8 cellular contexts compared by ENCODE assay signal in genomic region chr10:61284222-61284890, GRCh38.
DNase-seq lines count a peak whose midpoint lies in the region; ATAC-seq and TF ChIP-seq lines count a peak whose summit lies in the region.

No MANE protein-coding gene starts in this region.

- H3K27me3 ChIP-seq in esophagus muscularis mucosa, result no peaks in the 10 kb centered on the region

- peak overlapping the region in 1 of 4 donors; percentile 4 for H3K27ac ChIP-seq in esophagus muscularis mucosa (replicated peaks in 1 of 4)

- DNase-seq in NCI-H2029 (lab: John Stamatoyannopoulos, UW) (peak; percentile 15), NCI-H2029 treated with DMSO at 0.1 percent for 48 hours (lab: John Stamatoyannopoulos, UW) (no peak), LHCN-M2 (ENCODE audit: low read depth) (peak; percentile 63), SKM-1 treated with dmso at 0.1 percent for 144 hours (lab: John Stamatoyannopoulos, UW; ENCODE audit: unreplicated experiment) (peak; percentile 8), esophagus muscularis mucosa (ENCODE audit: extremely low spot score) (no peak), nephron progenitor cell (peak; percentile 15)
- no peak for DNase-seq in NK-92 treated with Interleukin-12 subunit alpha and Interleukin-12 subunit beta, amount 100 ng/mL, for 24 hours (lab: John Stamatoyannopoulos, UW)

- no peaks in the 10 kb centered on the region for H3K36me3 Mint-ChIP-seq in nephron progenitor cell (ENCODE audit: low read depth)

- no peaks in the 10 kb centered on the region for H3K36me3 ChIP-seq in esophagus muscularis mucosa

- intact Hi-C loops in esophagus muscularis mucosa (cut with DNase I), result loop anchor here (2.0 to 5.0 kb wide), 3 partner anchors 147 to 468 kb away; no protein-coding TSS in a partner anchor

- no peaks in the 10 kb centered on the region for H3K27me3 Mint-ChIP-seq in nephron progenitor cell (ENCODE audit: low read depth, poor library complexity)

- no peak for TF ChIP-seq EP300 in esophagus muscularis mucosa (IDR thresholded peaks at IDR 0.05)

- no peak overlapping the region for H3K4me3 ChIP-seq in esophagus muscularis mucosa

- H3K9me3 Mint-ChIP-seq in nephron progenitor cell, result no peaks in the 10 kb centered on the region

- no peaks in the 10 kb centered on the region for H3K9me3 ChIP-seq in esophagus muscularis mucosa

- no peak overlapping the region for H3K4me3 Mint-ChIP-seq in nephron progenitor cell

- H3K4me1 Mint-ChIP-seq in nephron progenitor cell, result no peaks in the 10 kb centered on the region

- no peak overlapping the region for H3K27ac Mint-ChIP-seq in nephron progenitor cell

- no peak for TF ChIP-seq POLR2A in esophagus muscularis mucosa (IDR thresholded peaks at IDR 0.05; ENCODE audit: low read depth)

- peaks cover 0 to 40% (median 32%) of the 10 kb centered on the region in 4 donors for H3K4me1 ChIP-seq in esophagus muscularis mucosa

- 31% methylated on average over 5 of the region's 5 CpGs for whole genome bisulfite sequencing in esophagus muscularis mucosa

- ATAC-seq in HG03045 (IDR thresholded peaks at IDR 0.05; ENCODE audit: unreplicated experiment), result no peak

- TF ChIP-seq CTCF in esophagus muscularis mucosa (IDR thresholded peaks at IDR 0.05), result peak; percentile 65 to 81 (median 72)
- TF ChIP-seq CTCF in nephron progenitor cell (IDR thresholded peaks at IDR 0.05), result peak; percentile 80

Comparison
In these comparisons a context has a peak if more than half of its experiments do, and no peak if none do; other contexts are left out.
1. DNase-seq: peak in NCI-H2029 (single experiment), LHCN-M2 (single experiment), SKM-1 treated with dmso at 0.1 percent for 144 hours (single experiment) and nephron progenitor cell (single experiment); none in NCI-H2029 treated with DMSO at 0.1 percent for 48 hours (single experiment), esophagus muscularis mucosa (single experiment) and NK-92 treated with Interleukin-12 subunit alpha and Interleukin-12 subunit beta, amount 100 ng/mL, for 24 hours (single experiment).